ENCODE assay signal across 17 cellular contexts in genomic region chr1:194062526-194062925, GRCh38.
"Had no signal": no experiment of that assay in that cellular context is flagged by ENCODE, and none has a peak within 500 bp of the region (broad histone marks: within the 10 kb centered on the region; RNA-seq: fewer than 3 reads in every experiment).

No MANE protein-coding gene starts in this region.

- H3K36me3 ChIP-seq: gastrocnemius medialis, right lobe of liver, suprapubic skin had no signal

- DNase-seq: activated CD4-positive, alpha-beta T cell treated with anti-CD3 and anti-CD28 coated beads for 4 hours; activated CD8-positive, alpha-beta memory T cell treated with anti-CD3 and anti-CD28 coated beads, Interleukin-2, amount 50 U/mL, for 4 hours; activated CD8-positive, alpha-beta T cell treated with anti-CD3 and anti-CD28 coated beads, Interleukin-2, amount 10 ng/mL, durations not matched to agents 7 days and 5 days; activated gamma-delta T cell; activated T-cell treated with anti-CD3 and anti-CD28 coated beads, Interleukin-2, amount 50 U/mL, for 48 hours; central memory CD4-positive, alpha-beta T cell; cortex of kidney; effector CD8-positive, alpha-beta T cell; gastrocnemius medialis; kidney; nephron progenitor cell; right lobe of liver; T-helper 2 cell; trophoblast cell had no signal

- H3K4me1 ChIP-seq: gastrocnemius medialis, right lobe of liver, suprapubic skin had no signal

- H3K27ac ChIP-seq: gastrocnemius medialis, right lobe of liver, suprapubic skin had no signal

- ATAC-seq: activated CD8-positive, alpha-beta T cell treated with anti-CD3 and anti-CD28 coated beads, Interleukin-2, amount 10 ng/mL, durations not matched to agents 7 days and 5 days; activated naive CD4-positive, alpha-beta T cell treated with anti-CD3 and anti-CD28 coated beads, Interleukin-2, amount 50 U/mL, for 72 hours; gastrocnemius medialis; right lobe of liver; WTC11 had no signal

- H3K4me3 ChIP-seq: gastrocnemius medialis, right lobe of liver, suprapubic skin had no signal

- H3K9me3 ChIP-seq: gastrocnemius medialis, right lobe of liver, suprapubic skin had no signal

- H3K27me3 ChIP-seq: gastrocnemius medialis, right lobe of liver, suprapubic skin had no signal
